8 cellular contexts compared by ENCODE assay signal in genomic region chr9:27033815-27034403, GRCh38. TPM values are rescaled to one million over a fixed set of nuclear protein-coding genes. Genes with fewer than 3 reads are reported as not detected.
DNase-seq lines count a peak whose midpoint lies in the region; ATAC-seq and TF ChIP-seq lines count a peak whose summit lies in the region.

No MANE protein-coding gene starts in this region.

- ATAC-seq in GM19463 (IDR thresholded peaks at IDR 0.05; ENCODE audit: unreplicated experiment) (peak; percentile 80), HG03521 (IDR thresholded peaks at IDR 0.05; ENCODE audit: unreplicated experiment) (peak; percentile 72), heart left ventricle (peak in 3 of 4 donors; percentile 51 to 68 (median 53))

- H3K27ac ChIP-seq in heart left ventricle, result no peak overlapping the region

- peak; percentile 73 to 92 (median 80) for TF ChIP-seq CTCF in heart left ventricle (IDR thresholded peaks at IDR 0.05)

- H3K36me3 Mint-ChIP-seq in activated naive CD4-positive, alpha-beta T cell treated with anti-CD3 and anti-CD28 coated beads, Interleukin-2, amount 10 ng/mL, durations not matched to agents 7 days and 5 days, result no peaks in the 10 kb centered on the region

- intact Hi-C loops in heart left ventricle (cut with DNase I), result loop anchor here (1.0 to 10.0 kb wide), 8 partner anchors 61 to 511 kb away; no protein-coding TSS in a partner anchor

- H3K4me3 Mint-ChIP-seq in activated naive CD4-positive, alpha-beta T cell treated with anti-CD3 and anti-CD28 coated beads, Interleukin-2, amount 10 ng/mL, durations not matched to agents 7 days and 5 days, result no peak overlapping the region

- H3K4me1 ChIP-seq in heart left ventricle, result no peaks in the 10 kb centered on the region

- H3K27me3 ChIP-seq in heart left ventricle, result no peaks in the 10 kb centered on the region

- no peaks in the 10 kb centered on the region for H3K27me3 Mint-ChIP-seq in activated naive CD4-positive, alpha-beta T cell treated with anti-CD3 and anti-CD28 coated beads, Interleukin-2, amount 10 ng/mL, durations not matched to agents 7 days and 5 days

- DNase-seq in Daoy (ENCODE audit: low read depth) (peak; percentile 52), OCI-M2 (lab: John Stamatoyannopoulos, UW; ENCODE audit: unreplicated experiment) (peak; percentile 65), heart left ventricle (peak in 4 of 5 donors; percentile 21 to 39 (median 37)), retina (peak; percentile 14), ureter (ENCODE audit: low spot score) (no peak)
- peak; percentile 64 for DNase-seq in activated naive CD4-positive, alpha-beta T cell treated with anti-CD3 and anti-CD28 coated beads, Interleukin-2, amount 10 ng/mL, durations not matched to agents 7 days and 5 days

- H3K36me3 ChIP-seq in heart left ventricle, result peaks cover 0 to 12% (median 0%) of the 10 kb centered on the region in 9 donors

- H3K4me1 Mint-ChIP-seq in activated naive CD4-positive, alpha-beta T cell treated with anti-CD3 and anti-CD28 coated beads, Interleukin-2, amount 10 ng/mL, durations not matched to agents 7 days and 5 days, result no peaks in the 10 kb centered on the region

- no peak overlapping the region for H3K27ac Mint-ChIP-seq in activated naive CD4-positive, alpha-beta T cell treated with anti-CD3 and anti-CD28 coated beads, Interleukin-2, amount 10 ng/mL, durations not matched to agents 7 days and 5 days

- CTCF ChIA-PET in activated naive CD4-positive, alpha-beta T cell treated with anti-CD3 and anti-CD28 coated beads, Interleukin-2, amount 10 ng/mL, durations not matched to agents 7 days and 5 days (lab: Charles Lee), result no interaction called here

- TF ChIP-seq POLR2A in heart left ventricle (IDR thresholded peaks at IDR 0.05), result no peak

- no peaks in the 10 kb centered on the region for H3K9me3 Mint-ChIP-seq in activated naive CD4-positive, alpha-beta T cell treated with anti-CD3 and anti-CD28 coated beads, Interleukin-2, amount 10 ng/mL, durations not matched to agents 7 days and 5 days

- WGBS in heart left ventricle, 4 donors, result 3 to 8% (median 3%) methylated on average over 4 of the region's 4 CpGs

- H3K4me3 ChIP-seq in heart left ventricle, result no peak overlapping the region

- H3K9me3 ChIP-seq in heart left ventricle, result no peaks in the 10 kb centered on the region

RNA-seq across cellular contexts. Expression of gene LRRC19, which starts 28.4 kb away (rescaled TPM):
- total RNA-seq in Daoy (2014; rRNA removed; shearing (Covaris generic)), result not detected in 2 replicates
- total RNA-seq in heart left ventricle (not detected), ureter (not detected)
- polyA plus RNA-seq in heart left ventricle, result not detected
